ENCODE assay signal across 15 cellular contexts in the genomic region with DNA sequence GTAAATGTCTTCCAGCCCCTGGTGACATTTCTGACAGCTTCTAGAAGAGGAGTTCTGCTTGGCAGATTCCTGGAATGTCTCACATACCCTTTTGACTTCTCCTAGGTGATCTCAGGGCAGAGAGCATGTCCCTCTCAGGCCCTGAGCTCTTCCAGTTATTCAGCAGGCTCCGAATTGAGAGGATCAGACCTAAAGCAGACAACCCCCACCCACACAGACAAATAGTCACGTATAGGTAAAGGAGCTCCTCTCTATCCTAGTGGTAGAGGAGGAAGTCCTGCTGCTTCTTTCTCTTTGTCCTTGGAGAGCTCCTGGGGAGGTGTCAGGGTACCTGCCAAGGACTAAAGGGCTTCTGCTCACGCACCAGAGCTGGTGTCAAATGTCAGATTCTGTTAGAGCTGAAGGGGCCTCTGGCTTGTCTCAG.
DNase-seq lines count a peak whose midpoint lies in the region; ATAC-seq and TF ChIP-seq lines count a peak whose summit lies in the region.
"Had no signal": no experiment of that assay in that cellular context is flagged by ENCODE, and none has a peak within 500 bp of the region (broad histone marks: within the 10 kb centered on the region; RNA-seq: fewer than 3 reads in every experiment).

No MANE protein-coding gene starts in this region.

- no peak overlapping the region for H3K4me2 ChIP-seq in neural progenitor cell
- H3K4me2 ChIP-seq: BLaER1 treated with 17β-estradiol and CSF1 and Interleukin-3, amounts not matched to agents 10 nM and 100 nM had no signal

- no peaks in the 10 kb centered on the region for H3K79me2 ChIP-seq in neural progenitor cell (ENCODE audit: low read depth)

- H3K4me3 ChIP-seq in cardiac muscle cell (no peak overlapping the region), neural progenitor cell (no peak overlapping the region), WERI-Rb-1 (ENCODE audit: low read depth, low read length) (no peak overlapping the region)
- H3K4me3 ChIP-seq: BLaER1 treated with 17β-estradiol and CSF1 and Interleukin-3, amounts not matched to agents 10 nM and 100 nM had no signal

- intact Hi-C loops in left ventricle myocardium superior (cut with micrococcal nuclease), result no loop called here

- H2AFZ ChIP-seq in neural progenitor cell (replicated peaks), result no peak overlapping the region

- peak overlapping the region; percentile 66 for H3K27ac ChIP-seq in cardiac muscle cell
- H3K27ac ChIP-seq in neural progenitor cell, result no peak overlapping the region
- no peak overlapping the region for H3K27ac ChIP-seq in WERI-Rb-1
- H3K27ac ChIP-seq: BLaER1 treated with 17β-estradiol and CSF1 and Interleukin-3, amounts not matched to agents 10 nM and 100 nM had no signal

- H3K4me1 Mint-ChIP-seq in WTC11 (peaks cover 31% of the 10 kb centered on the region), neural progenitor cell (peaks cover 17% of the 10 kb centered on the region)

- POLR2A ChIA-PET in WTC11 (lab: Charles Lee), result interaction anchor here (0.6 kb wide), 1 partner anchor 133 kb away, joined by 6 read pairs; no protein-coding TSS in a partner anchor

- H3K27me3 Mint-ChIP-seq in WTC11 (ENCODE audit: low read depth), result no peaks in the 10 kb centered on the region
- peaks cover 7% of the 10 kb centered on the region for H3K27me3 Mint-ChIP-seq in neural progenitor cell (ENCODE audit: insufficient read depth, low read depth)

- no peak for TF ChIP-seq CTCF in cardiac muscle cell (IDR thresholded peaks at IDR 0.05; ENCODE audit: low read depth, low read length)
- TF ChIP-seq CTCF in WTC11 (IDR thresholded peaks at IDR 0.05), result no peak
- TF ChIP-seq CTCF in neural progenitor cell (IDR thresholded peaks at IDR 0.05), result no peak
- TF ChIP-seq CTCF in WERI-Rb-1 (IDR thresholded peaks at IDR 0.05; ENCODE audit: low read depth, low read length), result no peak

- H3K9me3 Mint-ChIP-seq in WTC11 (peaks cover 26% of the 10 kb centered on the region), neural progenitor cell (peaks cover 16% of the 10 kb centered on the region)

- H3K27ac Mint-ChIP-seq in WTC11, result peak overlapping the region; percentile 10; the same call in 1 of the 2 replicates
- H3K27ac Mint-ChIP-seq in neural progenitor cell, result no peak overlapping the region

- no peak overlapping the region for H3K9ac ChIP-seq in neural progenitor cell
- H3K9ac ChIP-seq: BLaER1 treated with 17β-estradiol and CSF1 and Interleukin-3, amounts not matched to agents 10 nM and 100 nM had no signal

- H3K4me1 ChIP-seq in cardiac muscle cell (ENCODE audit: low read depth) (peaks cover 5% of the 10 kb centered on the region), neural progenitor cell (peaks cover 5% of the 10 kb centered on the region)
- H3K4me1 ChIP-seq: BLaER1 treated with 17β-estradiol and CSF1 and Interleukin-3, amounts not matched to agents 10 nM and 100 nM had no signal

- ATAC-seq in left ventricle myocardium superior (no peak), WTC11 (peak; percentile 75), HG03139 (IDR thresholded peaks at IDR 0.05; ENCODE audit: unreplicated experiment) (no peak)

- H3K36me3 Mint-ChIP-seq in WTC11 (peaks cover 4% of the 10 kb centered on the region; the same call in 1 of the 2 replicates), neural progenitor cell (no peaks in the 10 kb centered on the region)

- H3K9me3 ChIP-seq in cardiac muscle cell (ENCODE audit: low read depth), result no peaks in the 10 kb centered on the region
- H3K9me3 ChIP-seq in neural progenitor cell (ENCODE audit: low read depth), result no peaks in the 10 kb centered on the region
- no peaks in the 10 kb centered on the region for H3K9me3 ChIP-seq in WERI-Rb-1 (ENCODE audit: severe bottlenecking)

- DNase-seq in cardiac muscle cell (ENCODE audit: low read depth in 1 of 2, low spot score in 1 of 2), result peak in 1 of 2 donors; percentile 51
- DNase-seq in left ventricle myocardium superior, result no peak
- no peak for DNase-seq in WTC11 (ENCODE audit: low spot score)
- peak; percentile 67 for DNase-seq in islet precursor cell
- DNase-seq in neural progenitor cell (ENCODE audit: low spot score), result no peak
- DNase-seq in WERI-Rb-1, result no peak
- no peak for DNase-seq in NCI-H187 (lab: John Stamatoyannopoulos, UW)
- DNase-seq: DMS 273 treated with DMSO at 0.1 percent for 48 hours, HCEC 1CT, KBM-7, NCI-H1694, NCI-H446, SIG-M5 had no signal

- H3K36me3 ChIP-seq in cardiac muscle cell, result no peaks in the 10 kb centered on the region
- no peaks in the 10 kb centered on the region for H3K36me3 ChIP-seq in neural progenitor cell
- H3K36me3 ChIP-seq in WERI-Rb-1, result no peaks in the 10 kb centered on the region
- H3K36me3 ChIP-seq: BLaER1 treated with 17β-estradiol and CSF1 and Interleukin-3, amounts not matched to agents 10 nM and 100 nM had no signal

- peaks cover 4% of the 10 kb centered on the region for H3F3A ChIP-seq in neural progenitor cell (ENCODE audit: low read depth)

- H3K27me3 ChIP-seq in cardiac muscle cell (no peaks in the 10 kb centered on the region), neural progenitor cell (no peaks in the 10 kb centered on the region), WERI-Rb-1 (ENCODE audit: insufficient read depth, low read depth, severe bottlenecking) (no peaks in the 10 kb centered on the region)
- H3K27me3 ChIP-seq: BLaER1 treated with 17β-estradiol and CSF1 and Interleukin-3, amounts not matched to agents 10 nM and 100 nM had no signal

- CTCF ChIA-PET in WTC11 (lab: Charles Lee), result interaction anchor here (1.2 to 1.6 kb wide), 3 partner anchors 27 to 208 kb away, joined by 3 to 13 read pairs (median 6); no protein-coding TSS in a partner anchor

- H3K4me3 Mint-ChIP-seq in WTC11 (no peak overlapping the region), neural progenitor cell (no peak overlapping the region)

- no peaks in the 10 kb centered on the region for H4K20me1 ChIP-seq in neural progenitor cell (ENCODE audit: low read depth)
- H4K20me1 ChIP-seq: BLaER1 treated with 17β-estradiol and CSF1 and Interleukin-3, amounts not matched to agents 10 nM and 100 nM had no signal

TF ChIP-seq in WTC11, 78 proteins besides CTCF, POLR2A, EP300 and RAD21:
- TF ChIP-seq, protein P1, sequence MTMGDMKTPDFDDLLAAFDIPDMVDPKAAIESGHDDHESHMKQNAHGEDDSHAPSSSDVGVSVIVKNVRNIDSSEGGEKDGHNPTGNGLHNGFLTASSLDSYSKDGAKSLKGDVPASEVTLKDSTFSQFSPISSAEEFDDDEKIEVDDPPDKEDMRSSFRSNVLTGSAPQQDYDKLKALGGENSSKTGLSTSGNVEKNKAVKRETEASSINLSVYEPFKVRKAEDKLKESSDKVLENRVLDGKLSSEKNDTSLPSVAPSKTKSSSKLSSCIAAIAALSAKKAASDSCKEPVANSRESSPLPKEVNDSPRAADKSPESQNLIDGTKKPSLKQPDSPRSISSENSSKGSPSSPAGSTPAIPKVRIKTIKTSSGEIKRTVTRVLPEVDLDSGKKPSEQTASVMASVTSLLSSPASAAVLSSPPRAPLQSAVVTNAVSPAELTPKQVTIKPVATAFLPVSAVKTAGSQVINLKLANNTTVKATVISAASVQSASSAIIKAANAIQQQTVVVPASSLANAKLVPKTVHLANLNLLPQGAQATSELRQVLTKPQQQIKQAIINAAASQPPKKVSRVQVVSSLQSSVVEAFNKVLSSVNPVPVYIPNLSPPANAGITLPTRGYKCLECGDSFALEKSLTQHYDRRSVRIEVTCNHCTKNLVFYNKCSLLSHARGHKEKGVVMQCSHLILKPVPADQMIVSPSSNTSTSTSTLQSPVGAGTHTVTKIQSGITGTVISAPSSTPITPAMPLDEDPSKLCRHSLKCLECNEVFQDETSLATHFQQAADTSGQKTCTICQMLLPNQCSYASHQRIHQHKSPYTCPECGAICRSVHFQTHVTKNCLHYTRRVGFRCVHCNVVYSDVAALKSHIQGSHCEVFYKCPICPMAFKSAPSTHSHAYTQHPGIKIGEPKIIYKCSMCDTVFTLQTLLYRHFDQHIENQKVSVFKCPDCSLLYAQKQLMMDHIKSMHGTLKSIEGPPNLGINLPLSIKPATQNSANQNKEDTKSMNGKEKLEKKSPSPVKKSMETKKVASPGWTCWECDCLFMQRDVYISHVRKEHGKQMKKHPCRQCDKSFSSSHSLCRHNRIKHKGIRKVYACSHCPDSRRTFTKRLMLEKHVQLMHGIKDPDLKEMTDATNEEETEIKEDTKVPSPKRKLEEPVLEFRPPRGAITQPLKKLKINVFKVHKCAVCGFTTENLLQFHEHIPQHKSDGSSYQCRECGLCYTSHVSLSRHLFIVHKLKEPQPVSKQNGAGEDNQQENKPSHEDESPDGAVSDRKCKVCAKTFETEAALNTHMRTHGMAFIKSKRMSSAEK (CRISPR knock-in tag; IDR thresholded peaks at IDR 0.05; ENCODE audit: borderline replicate concordance), result no peak
- TF ChIP-seq NFYB (CRISPR knock-in tag; conservative IDR thresholded peaks at IDR 0.05; ENCODE audit: low read depth) (no peak), ZNF423 (CRISPR knock-in tag; IDR thresholded peaks at IDR 0.05) (peak; percentile 91), FOXK1 (CRISPR knock-in tag; IDR thresholded peaks at IDR 0.05) (no peak), CREM (CRISPR knock-in tag; IDR thresholded peaks at IDR 0.05) (no peak)
- TF ChIP-seq, protein P2, sequence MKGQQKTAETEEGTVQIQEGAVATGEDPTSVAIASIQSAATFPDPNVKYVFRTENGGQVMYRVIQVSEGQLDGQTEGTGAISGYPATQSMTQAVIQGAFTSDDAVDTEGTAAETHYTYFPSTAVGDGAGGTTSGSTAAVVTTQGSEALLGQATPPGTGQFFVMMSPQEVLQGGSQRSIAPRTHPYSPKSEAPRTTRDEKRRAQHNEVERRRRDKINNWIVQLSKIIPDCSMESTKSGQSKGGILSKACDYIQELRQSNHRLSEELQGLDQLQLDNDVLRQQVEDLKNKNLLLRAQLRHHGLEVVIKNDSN (CRISPR knock-in tag; IDR thresholded peaks at IDR 0.05), result no peak
- TF ChIP-seq, protein P3, sequence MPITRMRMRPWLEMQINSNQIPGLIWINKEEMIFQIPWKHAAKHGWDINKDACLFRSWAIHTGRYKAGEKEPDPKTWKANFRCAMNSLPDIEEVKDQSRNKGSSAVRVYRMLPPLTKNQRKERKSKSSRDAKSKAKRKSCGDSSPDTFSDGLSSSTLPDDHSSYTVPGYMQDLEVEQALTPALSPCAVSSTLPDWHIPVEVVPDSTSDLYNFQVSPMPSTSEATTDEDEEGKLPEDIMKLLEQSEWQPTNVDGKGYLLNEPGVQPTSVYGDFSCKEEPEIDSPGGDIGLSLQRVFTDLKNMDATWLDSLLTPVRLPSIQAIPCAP (CRISPR knock-in tag; IDR thresholded peaks at IDR 0.05), result no peak
